ENCODE assay signal across 8 cellular contexts in the genomic region with DNA sequence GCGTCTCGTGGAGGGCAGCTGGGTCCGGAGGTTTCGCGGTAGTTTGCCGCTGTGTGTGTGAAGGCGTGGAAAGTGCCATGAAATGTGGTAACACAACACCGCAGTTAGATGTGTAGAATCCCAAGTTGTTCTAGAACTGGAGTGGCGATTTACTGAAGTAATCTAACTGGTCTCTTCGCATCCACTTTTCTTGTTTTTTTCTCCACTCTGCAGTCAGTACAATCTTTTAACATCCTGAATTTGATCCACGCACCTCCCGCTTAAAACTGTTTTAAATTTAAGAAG. TPM values are rescaled to one million over a fixed set of nuclear protein-coding genes. Genes with fewer than 3 reads are reported as not detected.
DNase-seq lines count a peak whose midpoint lies in the region; ATAC-seq lines count a peak whose summit lies in the region.

No MANE protein-coding gene starts in this region.

- H3K36me3 ChIP-seq in iPS-15b (ENCODE audit: control insufficient read depth, insufficient read depth, low read length) (peaks cover 4% of the 10 kb centered on the region), subcutaneous abdominal adipose tissue (ENCODE audit: control insufficient read depth in 5 of 5, insufficient read depth in 5 of 5, low read length in 5 of 5) (peaks cover 0 to 4% (median 0%) of the 10 kb centered on the region in 5 donors)

- no peak for DNase-seq in activated T-cell treated with anti-CD3 and anti-CD28 coated beads, Interleukin-2, amount 50 U/mL, for 4 hours
- no peak for DNase-seq in activated T-cell treated with anti-CD3 and anti-CD28 coated beads for 4 hours
- no peak for DNase-seq in activated CD8-positive, alpha-beta T cell treated with anti-CD3 and anti-CD28 coated beads, Interleukin-2, amount 10 ng/mL, durations not matched to agents 7 days and 5 days
- no peak for DNase-seq in sciatic nerve (ENCODE audit: low spot score)

- peaks cover 28% of the 10 kb centered on the region for H3K4me1 Mint-ChIP-seq in activated T-cell treated with anti-CD3 and anti-CD28 coated beads, Interleukin-2, amount 50 U/mL, for 4 hours (ENCODE audit: low read depth)
- peaks cover 24% of the 10 kb centered on the region for H3K4me1 Mint-ChIP-seq in activated CD8-positive, alpha-beta T cell treated with anti-CD3 and anti-CD28 coated beads, Interleukin-2, amount 10 ng/mL, durations not matched to agents 7 days and 5 days (ENCODE audit: low read depth)

- no peaks in the 10 kb centered on the region for H3K36me3 Mint-ChIP-seq in activated T-cell treated with anti-CD3 and anti-CD28 coated beads, Interleukin-2, amount 50 U/mL, for 4 hours (ENCODE audit: insufficient read depth)
- H3K36me3 Mint-ChIP-seq in activated CD8-positive, alpha-beta T cell treated with anti-CD3 and anti-CD28 coated beads, Interleukin-2, amount 10 ng/mL, durations not matched to agents 7 days and 5 days (ENCODE audit: low read depth): peaks cover 17% of the 10 kb centered on the region

- H3K4me3 ChIP-seq in iPS-15b (ENCODE audit: low read depth, low read length) (peak overlapping the region; percentile 97), subcutaneous abdominal adipose tissue (ENCODE audit: low read depth in 1 of 5, low read length in 5 of 5) (peak overlapping the region; percentile 78 to 100 (median 99))

- CTCF ChIA-PET in activated CD8-positive, alpha-beta T cell treated with anti-CD3 and anti-CD28 coated beads, Interleukin-2, amount 10 ng/mL, durations not matched to agents 7 days and 5 days (lab: Charles Lee): interaction anchor here (1.3 to 1.6 kb wide), 2 partner anchors 23 to 52 kb away, joined by 3 to 7 read pairs; no protein-coding TSS in a partner anchor

- H3K27ac ChIP-seq in subcutaneous abdominal adipose tissue (ENCODE audit: low read depth, low read length): peak overlapping the region; percentile 94

- H3K4me1 ChIP-seq in iPS-15b (ENCODE audit: control insufficient read depth, insufficient read depth, low read length) (peaks cover 9% of the 10 kb centered on the region), subcutaneous abdominal adipose tissue (ENCODE audit: control insufficient read depth in 5 of 5, insufficient read depth in 5 of 5, low read length in 5 of 5) (peaks cover 2 to 32% (median 23%) of the 10 kb centered on the region in 5 donors)

- peak overlapping the region; percentile 98 for H3K27ac Mint-ChIP-seq in activated CD8-positive, alpha-beta T cell treated with anti-CD3 and anti-CD28 coated beads, Interleukin-2, amount 10 ng/mL, durations not matched to agents 7 days and 5 days

- no peaks in the 10 kb centered on the region for H3K27me3 Mint-ChIP-seq in activated T-cell treated with anti-CD3 and anti-CD28 coated beads, Interleukin-2, amount 50 U/mL, for 4 hours (ENCODE audit: low read depth)
- no peaks in the 10 kb centered on the region for H3K27me3 Mint-ChIP-seq in activated CD8-positive, alpha-beta T cell treated with anti-CD3 and anti-CD28 coated beads, Interleukin-2, amount 10 ng/mL, durations not matched to agents 7 days and 5 days (ENCODE audit: low read depth)

- H3K27me3 ChIP-seq in iPS-15b (ENCODE audit: control insufficient read depth, insufficient read depth, low read length): no peaks in the 10 kb centered on the region
- H3K27me3 ChIP-seq in subcutaneous abdominal adipose tissue (ENCODE audit: control insufficient read depth in 5 of 5, insufficient read depth in 4 of 5, low read length in 5 of 5): no peaks in the 10 kb centered on the region

- H3K9me3 Mint-ChIP-seq in activated T-cell treated with anti-CD3 and anti-CD28 coated beads, Interleukin-2, amount 50 U/mL, for 4 hours: no peaks in the 10 kb centered on the region
- H3K9me3 Mint-ChIP-seq in activated CD8-positive, alpha-beta T cell treated with anti-CD3 and anti-CD28 coated beads, Interleukin-2, amount 10 ng/mL, durations not matched to agents 7 days and 5 days (ENCODE audit: insufficient read depth): no peaks in the 10 kb centered on the region

- intact Hi-C loops in sciatic nerve (cut with DNase I): no loop called here

- H3K9ac ChIP-seq in iPS-15b (ENCODE audit: low read depth, low read length): peak overlapping the region; percentile 71
- peak overlapping the region; percentile 90 to 99 (median 99) for H3K9ac ChIP-seq in subcutaneous abdominal adipose tissue (ENCODE audit: low read length in 5 of 5)

- H3K9me3 ChIP-seq in iPS-15b (ENCODE audit: control insufficient read depth, insufficient read depth, low read length): peaks cover 5% of the 10 kb centered on the region
- no peaks in the 10 kb centered on the region for H3K9me3 ChIP-seq in subcutaneous abdominal adipose tissue (ENCODE audit: control insufficient read depth in 5 of 5, low read length in 5 of 5)

- no peak for ATAC-seq in activated T-cell treated with anti-CD3 and anti-CD28 coated beads, Interleukin-2, amount 50 U/mL, for 4 hours
- no peak for ATAC-seq in activated CD8-positive, alpha-beta T cell treated with anti-CD3 and anti-CD28 coated beads, Interleukin-2, amount 10 ng/mL, durations not matched to agents 7 days and 5 days
- ATAC-seq in HG03175 (IDR thresholded peaks at IDR 0.05; ENCODE audit: unreplicated experiment) (no peak), GM21717 (IDR thresholded peaks at IDR 0.05; ENCODE audit: unreplicated experiment) (no peak), sciatic nerve (no peak)

- H3K4me3 Mint-ChIP-seq in activated T-cell treated with anti-CD3 and anti-CD28 coated beads, Interleukin-2, amount 50 U/mL, for 4 hours: peak overlapping the region; percentile 97
- peak overlapping the region; percentile 95 for H3K4me3 Mint-ChIP-seq in activated CD8-positive, alpha-beta T cell treated with anti-CD3 and anti-CD28 coated beads, Interleukin-2, amount 10 ng/mL, durations not matched to agents 7 days and 5 days

- POLR2A ChIA-PET in activated CD8-positive, alpha-beta T cell treated with anti-CD3 and anti-CD28 coated beads, Interleukin-2, amount 10 ng/mL, durations not matched to agents 7 days and 5 days (lab: Charles Lee): interaction anchor here (4.0 kb wide), 1 partner anchor 147 kb away, joined by 29 read pairs; the partner anchor contains the start of gene NDUFB4

RNA-seq across cellular contexts. Expression of gene GTF2E1, which starts 0.5 kb away (rescaled TPM):
- total RNA-seq in activated T-cell treated with anti-CD3 and anti-CD28 coated beads, Interleukin-2, amount 50 U/mL, for 4 hours: 10 to 100 TPM; 22.6 to 25.5 (median 24.9) TPM
- total RNA-seq in activated CD8-positive, alpha-beta T cell treated with anti-CD3 and anti-CD28 coated beads, Interleukin-2, amount 10 ng/mL, durations not matched to agents 7 days and 5 days: 10 to 100 TPM; 32.3 to 32.4 TPM
- 15.0 TPM for total RNA-seq in sciatic nerve

RNA-seq across cellular contexts. Expression of gene RABL3, which starts 0.7 kb away (rescaled TPM):
- total RNA-seq in activated T-cell treated with anti-CD3 and anti-CD28 coated beads, Interleukin-2, amount 50 U/mL, for 4 hours: 10 to 100 TPM; 30.8 to 39.8 (median 36.5) TPM
- total RNA-seq in activated CD8-positive, alpha-beta T cell treated with anti-CD3 and anti-CD28 coated beads, Interleukin-2, amount 10 ng/mL, durations not matched to agents 7 days and 5 days: 10 to 100 TPM; 24.4 to 25.5 TPM
- total RNA-seq in sciatic nerve: 27.4 TPM
